In genomic region chr22:49405590-49405989, GRCh38 we compare ENCODE assay signal across 21 cellular contexts.
"Had no signal": no experiment of that assay in that cellular context is flagged by ENCODE, and none has a peak within 500 bp of the region (broad histone marks: within the 10 kb centered on the region; RNA-seq: fewer than 3 reads in every experiment).

No MANE protein-coding gene starts in this region.

- H3K4me1 ChIP-seq: heart right ventricle, lower lobe of right lung, pancreas, prostate gland, right lobe of liver, spleen, thyroid gland, transverse colon, upper lobe of left lung, vagina had no signal

- H3K4me2 ChIP-seq: hepatocyte had no signal

- H3K9me3 ChIP-seq: lower lobe of right lung, pancreas, prostate gland, right lobe of liver, thyroid gland, transverse colon, upper lobe of left lung, vagina had no signal

- DNase-seq: heart right ventricle; mammary epithelial cell; mesenchymal stem cell; naive B cell; pancreas; right lobe of liver; small intestine; spleen; stimulated activated CD4-positive, alpha-beta T cell treated with anti-CD3 and anti-CD28 coated beads, Interleukin-4, amount 100 ng/mL, for 24 hours; stimulated activated naive CD4-positive, alpha-beta T cell; thyroid gland; transverse colon had no signal

- H3K4me1 Mint-ChIP-seq: naive B cell; stimulated activated effector memory CD8-positive, alpha-beta T cell treated with anti-CD3 and anti-CD28 coated beads, Interleukin-12 subunit alpha, Interleukin-12 subunit beta, amount 100 ng/mL, for 72 hours had no signal

- H3K9me3 Mint-ChIP-seq: natural killer cell treated with Interleukin-12 subunit alpha and Interleukin-12 subunit beta and Interleukin-15 and Interleukin-18, amount 100 ng/mL, for 72 hours had no signal

- H3K4me3 ChIP-seq: heart right ventricle, hepatocyte, lower lobe of right lung, pancreas, prostate gland, right lobe of liver, spleen, thyroid gland, transverse colon, upper lobe of left lung, vagina had no signal

- H2AFZ ChIP-seq: hepatocyte had no signal

- H3K79me2 ChIP-seq: hepatocyte had no signal

- H3K4me3 Mint-ChIP-seq: mesothelial cell of epicardium; naive B cell; natural killer cell treated with Interleukin-12 subunit alpha and Interleukin-12 subunit beta and Interleukin-15 and Interleukin-18, amount 100 ng/mL, for 72 hours; stimulated activated effector memory CD8-positive, alpha-beta T cell treated with anti-CD3 and anti-CD28 coated beads, Interleukin-12 subunit alpha, Interleukin-12 subunit beta, amount 100 ng/mL, for 72 hours; stimulated activated naive CD8-positive, alpha-beta T cell treated with anti-CD3 and anti-CD28 coated beads, Interleukin-15, Interleukin-2, amounts not matched to agents 100 ng/mL and 50 ng/mL, for 24 hours had no signal

- H3K27ac Mint-ChIP-seq: mesothelial cell of epicardium; naive B cell; natural killer cell treated with Interleukin-12 subunit alpha and Interleukin-12 subunit beta and Interleukin-15 and Interleukin-18, amount 100 ng/mL, for 72 hours; stimulated activated effector memory CD8-positive, alpha-beta T cell treated with anti-CD3 and anti-CD28 coated beads, Interleukin-12 subunit alpha, Interleukin-12 subunit beta, amount 100 ng/mL, for 72 hours; stimulated activated naive CD8-positive, alpha-beta T cell treated with anti-CD3 and anti-CD28 coated beads, Interleukin-15, Interleukin-2, amounts not matched to agents 100 ng/mL and 50 ng/mL, for 24 hours had no signal

- H3K36me3 Mint-ChIP-seq: mesothelial cell of epicardium; naive B cell; natural killer cell treated with Interleukin-12 subunit alpha and Interleukin-12 subunit beta and Interleukin-15 and Interleukin-18, amount 100 ng/mL, for 72 hours; stimulated activated effector memory CD8-positive, alpha-beta T cell treated with anti-CD3 and anti-CD28 coated beads, Interleukin-12 subunit alpha, Interleukin-12 subunit beta, amount 100 ng/mL, for 72 hours had no signal

- H3K36me3 ChIP-seq: heart right ventricle, lower lobe of right lung, pancreas, prostate gland, right lobe of liver, spleen, thyroid gland, transverse colon, upper lobe of left lung, vagina had no signal

- H3K27ac ChIP-seq: heart right ventricle, hepatocyte, lower lobe of right lung, pancreas, prostate gland, right lobe of liver, spleen, thyroid gland, transverse colon, upper lobe of left lung, vagina had no signal

- ATAC-seq: heart right ventricle; lower lobe of right lung; natural killer cell treated with Interleukin-12 subunit alpha and Interleukin-12 subunit beta and Interleukin-15 and Interleukin-18, amount 100 ng/mL, for 72 hours; pancreas; right lobe of liver; stimulated activated effector memory CD8-positive, alpha-beta T cell treated with anti-CD3 and anti-CD28 coated beads, Interleukin-12 subunit alpha, Interleukin-12 subunit beta, amount 100 ng/mL, for 72 hours had no signal

- H3K27me3 ChIP-seq: hepatocyte, right lobe of liver, thyroid gland, transverse colon, upper lobe of left lung, vagina had no signal
